Comparison of ENCODE assay signal across 8 cellular contexts in genomic region chr10:97736902-97737769, GRCh38. TPM values are rescaled to one million over a fixed set of nuclear protein-coding genes. Genes with fewer than 3 reads are reported as not detected.
A peak's percentile ranks its signal among the peaks of the same experiment; 100 is the strongest.
DNase-seq lines count a peak whose midpoint lies in the region; ATAC-seq lines count a peak whose summit lies in the region.

A gene with protein sequence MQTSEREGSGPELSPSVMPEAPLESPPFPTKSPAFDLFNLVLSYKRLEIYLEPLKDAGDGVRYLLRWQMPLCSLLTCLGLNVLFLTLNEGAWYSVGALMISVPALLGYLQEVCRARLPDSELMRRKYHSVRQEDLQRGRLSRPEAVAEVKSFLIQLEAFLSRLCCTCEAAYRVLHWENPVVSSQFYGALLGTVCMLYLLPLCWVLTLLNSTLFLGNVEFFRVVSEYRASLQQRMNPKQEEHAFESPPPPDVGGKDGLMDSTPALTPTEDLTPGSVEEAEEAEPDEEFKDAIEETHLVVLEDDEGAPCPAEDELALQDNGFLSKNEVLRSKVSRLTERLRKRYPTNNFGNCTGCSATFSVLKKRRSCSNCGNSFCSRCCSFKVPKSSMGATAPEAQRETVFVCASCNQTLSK (plus strand): TSS chr10:97737128. CDS start chr10:97738478, 1,350 bp downstream.

- peak within 1 kb of the TSS; percentile 90 for H2AFZ ChIP-seq in GM23248
- peak within 1 kb of the TSS; percentile 71; the same call in 1 of the 2 replicates for H2AFZ ChIP-seq in Karpas-422 (ENCODE audit: low read length)

- H3K36me3 Mint-ChIP-seq in activated T-helper 17 cell treated with anti-CD3 and anti-CD28 coated beads, Interleukin-2, amount 50 U/mL, for 72 hours (ENCODE audit: low read depth) = peaks cover 54% of the 10 kb centered on the region
- H3K36me3 Mint-ChIP-seq in naive thymus-derived CD4-positive, alpha-beta T cell = peaks cover 2 to 25% (median 13%) of the 10 kb centered on the region in 5 donors
- peaks cover 21% of the 10 kb centered on the region for H3K36me3 Mint-ChIP-seq in stimulated activated memory B cell treated with anti-CD40 and anti-IgM and Interleukin-4, amounts not matched to agents 10 μg/mL and 1 μg/mL and 100 μg/mL, for 72 hours

- H3K4me1 Mint-ChIP-seq in activated T-helper 17 cell treated with anti-CD3 and anti-CD28 coated beads, Interleukin-2, amount 50 U/mL, for 72 hours = peaks cover 29% of the 10 kb centered on the region
- H3K4me1 Mint-ChIP-seq in naive thymus-derived CD4-positive, alpha-beta T cell = peaks cover 20 to 62% (median 58%) of the 10 kb centered on the region in 7 donors
- peaks cover 53% of the 10 kb centered on the region for H3K4me1 Mint-ChIP-seq in stimulated activated memory B cell treated with anti-CD40 and anti-IgM and Interleukin-4, amounts not matched to agents 10 μg/mL and 1 μg/mL and 100 μg/mL, for 72 hours

- H3K4me3 ChIP-seq in GM23248 (peak within 1 kb of the TSS; percentile 95), Karpas-422 (ENCODE audit: low read length) (peak within 1 kb of the TSS; percentile 92)
- peak within 1 kb of the TSS; percentile 86 for H3K4me3 ChIP-seq in naive thymus-derived CD4-positive, alpha-beta T cell (ENCODE audit: low read length)

- POLR2A ChIA-PET in naive thymus-derived CD4-positive, alpha-beta T cell (lab: Charles Lee) = interaction anchor here (0.6 to 3.4 kb wide), 25 partner anchors 9 to 397 kb away, joined by 3 to 44 read pairs (median 4); partner anchors contain the start of genes AVPI1, GOLGA7B, MARVELD1 and R3HCC1L

- H3K27me3 Mint-ChIP-seq in activated T-helper 17 cell treated with anti-CD3 and anti-CD28 coated beads, Interleukin-2, amount 50 U/mL, for 72 hours = no peaks in the 10 kb centered on the region
- H3K27me3 Mint-ChIP-seq in naive thymus-derived CD4-positive, alpha-beta T cell = peaks cover 0 to 3% (median 0%) of the 10 kb centered on the region in 5 donors
- no peaks in the 10 kb centered on the region for H3K27me3 Mint-ChIP-seq in stimulated activated memory B cell treated with anti-CD40 and anti-IgM and Interleukin-4, amounts not matched to agents 10 μg/mL and 1 μg/mL and 100 μg/mL, for 72 hours

- peak within 1 kb of the TSS; percentile 93 for H3K4me2 ChIP-seq in GM23248 (ENCODE audit: unreplicated experiment)
- H3K4me2 ChIP-seq in Karpas-422 (ENCODE audit: low read depth, low read length, poor library complexity, severe bottlenecking) = peak within 1 kb of the TSS; percentile 69

- peak; percentile 86 for ATAC-seq in activated T-helper 17 cell treated with anti-CD3 and anti-CD28 coated beads, Interleukin-2, amount 50 U/mL, for 72 hours (replicated peaks)
- ATAC-seq in naive thymus-derived CD4-positive, alpha-beta T cell = peak; percentile 96
- peak; percentile 92 for ATAC-seq in stimulated activated memory B cell treated with anti-CD40 and anti-IgM and Interleukin-4, amounts not matched to agents 10 μg/mL and 1 μg/mL and 100 μg/mL, for 72 hours

- no peaks in the 10 kb centered on the region for H3K9me3 ChIP-seq in GM23248 (ENCODE audit: low read depth)
- no peaks in the 10 kb centered on the region for H3K9me3 ChIP-seq in Karpas-422 (ENCODE audit: low read length)
- H3K9me3 ChIP-seq in naive thymus-derived CD4-positive, alpha-beta T cell (ENCODE audit: control insufficient read depth in 2 of 3, low read length in 3 of 3) = no peaks in the 10 kb centered on the region

- in situ Hi-C loops in GM23248 (cut with MboI) = no loop called here

- 1% methylated on average over 64 to 67 of the region's 72 CpGs for WGBS in GM23248 (ENCODE audit: low coverage in 1 of 2, low lambda C conversion rate in 2 of 2, missing lambda C conversion rate in 2 of 2), 2 experiments

- no peaks in the 10 kb centered on the region for H3K9me2 ChIP-seq in GM23248 (ENCODE audit: insufficient read depth)
- H3K9me2 ChIP-seq in Karpas-422 (replicated peaks; ENCODE audit: insufficient read depth, low read length) = no peaks in the 10 kb centered on the region

- H3K27me3 ChIP-seq in GM23248 (replicated peaks; ENCODE audit: insufficient read depth) (no peaks in the 10 kb centered on the region), Karpas-422 (ENCODE audit: low read length) (no peaks in the 10 kb centered on the region)
- H3K27me3 ChIP-seq in naive thymus-derived CD4-positive, alpha-beta T cell (ENCODE audit: control insufficient read depth in 2 of 2, insufficient read depth in 2 of 2, low read length in 2 of 2) = no peaks in the 10 kb centered on the region

- H3K9me3 Mint-ChIP-seq in activated T-helper 17 cell treated with anti-CD3 and anti-CD28 coated beads, Interleukin-2, amount 50 U/mL, for 72 hours = no peaks in the 10 kb centered on the region
- H3K9me3 Mint-ChIP-seq in naive thymus-derived CD4-positive, alpha-beta T cell = peaks cover 0 to 7% (median 0%) of the 10 kb centered on the region in 11 donors
- peaks cover 2% of the 10 kb centered on the region for H3K9me3 Mint-ChIP-seq in stimulated activated memory B cell treated with anti-CD40 and anti-IgM and Interleukin-4, amounts not matched to agents 10 μg/mL and 1 μg/mL and 100 μg/mL, for 72 hours

- H3K4me1 ChIP-seq in GM23248 (ENCODE audit: insufficient read depth) = peaks cover 11% of the 10 kb centered on the region
- H3K4me1 ChIP-seq in Karpas-422 (ENCODE audit: low read length) = peaks cover 34% of the 10 kb centered on the region
- peaks cover 18% of the 10 kb centered on the region in 2 donors for H3K4me1 ChIP-seq in naive thymus-derived CD4-positive, alpha-beta T cell (ENCODE audit: control insufficient read depth in 2 of 2, insufficient read depth in 2 of 2, low read length in 2 of 2)

- DNase-seq in Daoy (ENCODE audit: low read depth) (peak; percentile 96), GM23248 (peak; percentile 98), Karpas-422 (peak; percentile 94), RPMI7951 (ENCODE audit: low read depth) (peak; percentile 87), fibroblast of gingiva (ENCODE audit: low read depth) (peak; percentile 91)
- peak; percentile 88 to 99 (median 94) for DNase-seq in naive thymus-derived CD4-positive, alpha-beta T cell

- H3K79me2 ChIP-seq in GM23248 (ENCODE audit: insufficient read depth) = peaks cover 50% of the 10 kb centered on the region
- peaks cover 39% of the 10 kb centered on the region for H3K79me2 ChIP-seq in Karpas-422 (ENCODE audit: low read length)

- intact Hi-C loops in naive thymus-derived CD4-positive, alpha-beta T cell (cut with micrococcal nuclease) = loop anchor here (1.0 to 10.0 kb wide), 14 partner anchors 23 to 1995 kb away; partner anchors contain the start of genes AVPI1 (in 2 of the 2), MMS19 (in 2 of the 2), PI4K2A (in 2 of the 2) and UBTD1 (in 2 of the 2)

- peak within 1 kb of the TSS; percentile 90 for H3K4me3 Mint-ChIP-seq in activated T-helper 17 cell treated with anti-CD3 and anti-CD28 coated beads, Interleukin-2, amount 50 U/mL, for 72 hours
- peak within 1 kb of the TSS; percentile 88 to 98 (median 94) for H3K4me3 Mint-ChIP-seq in naive thymus-derived CD4-positive, alpha-beta T cell
- H3K4me3 Mint-ChIP-seq in stimulated activated memory B cell treated with anti-CD40 and anti-IgM and Interleukin-4, amounts not matched to agents 10 μg/mL and 1 μg/mL and 100 μg/mL, for 72 hours = peak within 1 kb of the TSS; percentile 88

- H3K9ac ChIP-seq in GM23248 = peak within 1 kb of the TSS; percentile 97
- H3K9ac ChIP-seq in Karpas-422 (ENCODE audit: low read length) = peak within 1 kb of the TSS; percentile 94

- 0 out of 2 replicates have a peak, but pooled peaks cover 5% of the 10 kb centered on the region for H4K20me1 ChIP-seq in GM23248 (ENCODE audit: insufficient read depth)
- no peaks in the 10 kb centered on the region for H4K20me1 ChIP-seq in Karpas-422 (ENCODE audit: insufficient read depth, low read depth, low read length)

- H3K36me3 ChIP-seq in GM23248 (ENCODE audit: low read depth) (peaks cover 11% of the 10 kb centered on the region), Karpas-422 (ENCODE audit: insufficient read depth, low read length) (peaks cover 3% of the 10 kb centered on the region; the same call in 1 of the 2 replicates)
- peaks cover 0 to 6% (median 4%) of the 10 kb centered on the region in 3 experiments for H3K36me3 ChIP-seq in naive thymus-derived CD4-positive, alpha-beta T cell (ENCODE audit: control insufficient read depth in 2 of 3, insufficient read depth in 3 of 3, low read length in 3 of 3)

- peak within 1 kb of the TSS; percentile 90 for H3K27ac ChIP-seq in GM23248
- no peak within 1 kb of the TSS for H3K27ac ChIP-seq in Karpas-422 (ENCODE audit: low read length)
- H3K27ac ChIP-seq in naive thymus-derived CD4-positive, alpha-beta T cell (ENCODE audit: low read depth, low read length) = peak within 1 kb of the TSS; percentile 99

- CTCF ChIA-PET in naive thymus-derived CD4-positive, alpha-beta T cell (lab: Charles Lee) = interaction anchor here (0.7 to 8.7 kb wide), 9 partner anchors 20 to 60 kb away, joined by 3 to 90 read pairs (median 5); partner anchors contain the start of gene AVPI1

- peak within 1 kb of the TSS; percentile 90 for H3K27ac Mint-ChIP-seq in activated T-helper 17 cell treated with anti-CD3 and anti-CD28 coated beads, Interleukin-2, amount 50 U/mL, for 72 hours
- H3K27ac Mint-ChIP-seq in naive thymus-derived CD4-positive, alpha-beta T cell = peak within 1 kb of the TSS; percentile 95 to 99 (median 97)
- peak within 1 kb of the TSS; percentile 88 for H3K27ac Mint-ChIP-seq in stimulated activated memory B cell treated with anti-CD40 and anti-IgM and Interleukin-4, amounts not matched to agents 10 μg/mL and 1 μg/mL and 100 μg/mL, for 72 hours

- peaks cover 6% of the 10 kb centered on the region; the same call in 1 of the 2 replicates for H3F3A ChIP-seq in GM23248 (ENCODE audit: insufficient read depth)

RNA-seq across cellular contexts. Expression of the gene that starts here (rescaled TPM):
- total RNA-seq in Daoy (2014; rRNA removed; shearing (Covaris generic)) = 12.3 and 15.1 TPM in 2 replicates
- 20.6 and 32.6 TPM in 2 replicates for total RNA-seq in GM23248 (2014; rRNA removed; shearing (Covaris generic))
- polyA plus RNA-seq in GM23248 (2016; fragmentation: Nextera tagmentation; extraction: Ambion mirVana) = 15.9 and 17.2 TPM in 2 replicates
- total RNA-seq in Karpas-422 (2014; rRNA removed; shearing (Covaris generic); ENCODE audit: low replicate concordance) = 16.9 and 19.6 TPM in 2 replicates
- total RNA-seq in RPMI7951 (2014; rRNA removed; shearing (Covaris generic)) = 7.0 and 10.3 TPM in 2 replicates
- 10 to 100 TPM; 31.1 to 36.8 TPM for total RNA-seq in activated T-helper 17 cell treated with anti-CD3 and anti-CD28 coated beads, Interleukin-2, amount 50 U/mL, for 72 hours
- total RNA-seq in naive thymus-derived CD4-positive, alpha-beta T cell = 10 to 100 TPM; 31.0 to 68.8 (median 61.8) TPM
- 10 to 100 TPM; 32.9 to 41.0 TPM for polyA plus RNA-seq in naive thymus-derived CD4-positive, alpha-beta T cell
